ENCODE assay signal across 32 cellular contexts in the genomic region with DNA sequence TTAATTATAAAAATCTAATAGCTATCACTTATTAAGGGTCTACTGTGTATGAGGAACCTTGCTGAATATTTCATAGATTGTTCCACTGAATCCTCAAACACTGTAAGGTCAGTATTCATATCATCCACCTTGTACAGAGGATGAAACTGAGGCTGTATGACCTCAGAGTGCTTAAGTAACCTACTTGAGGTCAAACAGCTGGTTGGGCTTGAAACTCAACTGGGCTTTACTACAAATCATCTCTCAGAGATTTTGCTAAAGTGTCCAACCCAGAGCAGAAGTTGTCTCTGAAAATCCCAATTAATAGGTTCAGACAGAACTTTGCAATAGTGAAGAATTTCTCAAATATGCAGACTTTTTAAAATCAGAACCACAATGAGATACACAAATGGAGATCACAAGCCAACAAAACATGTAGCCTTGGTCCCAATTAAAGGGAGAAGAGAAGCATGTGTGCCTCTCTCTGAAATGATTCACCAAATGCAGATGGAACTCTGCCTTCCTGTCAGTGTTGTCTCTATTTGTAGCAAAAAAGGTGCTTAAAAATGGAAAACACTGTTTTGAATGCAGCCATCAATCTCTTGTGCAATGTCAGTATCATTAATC.
"Had no signal": no experiment of that assay in that cellular context is flagged by ENCODE, and none has a peak within 500 bp of the region (broad histone marks: within the 10 kb centered on the region; RNA-seq: fewer than 3 reads in every experiment).

No MANE protein-coding gene starts in this region.

- H3K27ac Mint-ChIP-seq: activated CD8-positive, alpha-beta T cell treated with anti-CD3 and anti-CD28 coated beads for 36 hours; activated naive CD4-positive, alpha-beta T cell treated with anti-CD3 and anti-CD28 coated beads, Interleukin-2, amount 50 U/mL, for 24 hours; activated naive CD8-positive, alpha-beta T cell treated with anti-CD3 and anti-CD28 coated beads, Interleukin-2, amount 10 ng/mL, durations not matched to agents 7 days and 5 days; activated T-cell treated with anti-CD3 and anti-CD28 coated beads, Interleukin-2, amount 50 U/mL, for 24 hours; activated T-helper 2 cell treated with anti-CD3 and anti-CD28 coated beads, Interferon-gamma antibody, Interleukin-2, Interleukin-4, amounts not matched to agents 10 μg/mL and 5 μg/mL and 100 μg/mL, durations not matched to agents 14 hours and 24 hours and 36 hours had no signal

- H3K4me3 Mint-ChIP-seq: activated CD8-positive, alpha-beta T cell treated with anti-CD3 and anti-CD28 coated beads for 36 hours; activated naive CD4-positive, alpha-beta T cell treated with anti-CD3 and anti-CD28 coated beads, Interleukin-2, amount 50 U/mL, for 24 hours; activated naive CD8-positive, alpha-beta T cell treated with anti-CD3 and anti-CD28 coated beads, Interleukin-2, amount 10 ng/mL, durations not matched to agents 7 days and 5 days; activated T-cell treated with anti-CD3 and anti-CD28 coated beads, Interleukin-2, amount 50 U/mL, for 24 hours; central memory CD8-positive, alpha-beta T cell had no signal

- H3K9me3 ChIP-seq: ascending aorta, MG63 had no signal

- H3K36me3 Mint-ChIP-seq: activated naive CD4-positive, alpha-beta T cell treated with anti-CD3 and anti-CD28 coated beads, Interleukin-2, amount 50 U/mL, for 24 hours; activated naive CD8-positive, alpha-beta T cell treated with anti-CD3 and anti-CD28 coated beads, Interleukin-2, amount 10 ng/mL, durations not matched to agents 7 days and 5 days had no signal

- H3K36me3 ChIP-seq: ascending aorta, cardiac muscle cell, MG63, WERI-Rb-1 had no signal

- H3K27me3 Mint-ChIP-seq: activated CD8-positive, alpha-beta T cell treated with anti-CD3 and anti-CD28 coated beads for 36 hours; activated naive CD4-positive, alpha-beta T cell treated with anti-CD3 and anti-CD28 coated beads, Interleukin-2, amount 50 U/mL, for 24 hours; activated naive CD8-positive, alpha-beta T cell treated with anti-CD3 and anti-CD28 coated beads, Interleukin-2, amount 10 ng/mL, durations not matched to agents 7 days and 5 days; activated T-cell treated with anti-CD3 and anti-CD28 coated beads, Interleukin-2, amount 50 U/mL, for 24 hours; central memory CD8-positive, alpha-beta T cell had no signal

- H3K4me3 ChIP-seq: ascending aorta, cardiac muscle cell, MG63 had no signal

- DNase-seq: activated CD4-positive, alpha-beta T cell treated with anti-CD3 and anti-CD28 coated beads for 1 hour; activated CD4-positive, alpha-beta T cell treated with anti-CD3 and anti-CD28 coated beads for 48 hours; activated CD4-positive, CD25-positive, alpha-beta regulatory T cell; activated CD8-positive, alpha-beta T cell treated with anti-CD3 and anti-CD28 coated beads for 36 hours; activated gamma-delta T cell; activated naive CD4-positive, alpha-beta T cell treated with Interleukin-2 at 50 U/mL for 16 hours; activated naive CD8-positive, alpha-beta T cell treated with anti-CD3 and anti-CD28 coated beads, Interleukin-2, amount 10 ng/mL, durations not matched to agents 7 days and 5 days; activated T-cell treated with anti-CD3 and anti-CD28 coated beads, Interleukin-2, amount 50 U/mL, for 24 hours; amygdala; Kasumi-1; MG63; NCI-H1048; NCI-H1105 treated with DMSO at 0.1 percent for 48 hours; NCI-H1436; NCI-H1694; NCI-H1930; NCI-H2081 treated with DMSO at 0.1 percent for 48 hours; NCI-H345; NCI-H524 treated with DMSO at 0.1 percent for 48 hours; NK-92 treated with Interleukin-12 subunit alpha and Interleukin-12 subunit beta, amount 100 ng/mL, for 24 hours; OCI-M1; Right ventricle myocardium superior; SW 1271; T-helper 1 cell; T-helper 2 cell; T-helper 9 cell; WERI-Rb-1 had no signal

- H3K27me3 ChIP-seq: ascending aorta, cardiac muscle cell, MG63 had no signal

- ATAC-seq: activated CD8-positive, alpha-beta T cell treated with anti-CD3 and anti-CD28 coated beads for 36 hours had no signal

- H3K9me3 Mint-ChIP-seq: activated T-helper 2 cell treated with anti-CD3 and anti-CD28 coated beads, Interferon-gamma antibody, Interleukin-2, Interleukin-4, amounts not matched to agents 10 μg/mL and 5 μg/mL and 100 μg/mL, durations not matched to agents 14 hours and 24 hours and 36 hours; central memory CD8-positive, alpha-beta T cell had no signal

- H3K4me1 Mint-ChIP-seq: activated naive CD4-positive, alpha-beta T cell treated with anti-CD3 and anti-CD28 coated beads, Interleukin-2, amount 50 U/mL, for 24 hours; activated naive CD8-positive, alpha-beta T cell treated with anti-CD3 and anti-CD28 coated beads, Interleukin-2, amount 10 ng/mL, durations not matched to agents 7 days and 5 days; central memory CD8-positive, alpha-beta T cell had no signal

- H3K27ac ChIP-seq: cardiac muscle cell, WERI-Rb-1 had no signal
